In genomic region chr2:212926948-212927347, GRCh38 we compare ENCODE assay signal across 19 cellular contexts.
DNase-seq lines count a peak whose midpoint lies in the region; ATAC-seq, FAIRE-seq and TF ChIP-seq lines count a peak whose summit lies in the region.
"Had no signal": no experiment of that assay in that cellular context is flagged by ENCODE, and none has a peak within 500 bp of the region (broad histone marks: within the 10 kb centered on the region; RNA-seq: fewer than 3 reads in every experiment).

No MANE protein-coding gene starts in this region.

- DNase-seq in anterior cingulate cortex (lab: John Stamatoyannopoulos, UW) = peak in 34 of 58 donors; percentile 2 to 69 (median 23)
- no peak for DNase-seq in esophagus squamous epithelium (lab: John Stamatoyannopoulos, UW)
- peak; percentile 71 for DNase-seq in kidney
- DNase-seq in stromal cell of bone marrow (ENCODE audit: low read depth) = peak; percentile 39
- no peak for DNase-seq in urothelium cell line (ENCODE audit: low spot score)
- DNase-seq in esophagus muscularis mucosa (ENCODE audit: extremely low spot score) = no peak
- DNase-seq in stimulated activated CD4-positive, alpha-beta T cell treated with anti-CD3 and anti-CD28 coated beads, Interleukin-4, amount 100 ng/mL, for 24 hours = no peak
- DNase-seq: activated CD8-positive, alpha-beta T cell treated with anti-CD3 and anti-CD28 coated beads for 36 hours; activated T-cell treated with anti-CD3 and anti-CD28 coated beads, Interleukin-2, amount 50 U/mL, for 48 hours; H7; left colon; MG63; NCI-H187; occipital lobe; stimulated activated CD4-positive, alpha-beta T cell treated with anti-CD3 and anti-CD28 coated beads, Interleukin-2, amount 100 ng/mL, for 48 hours had no signal

- peaks cover 0 to 54% (median 13%) of the 10 kb centered on the region in 3 donors for H3K4me1 ChIP-seq in esophagus squamous epithelium
- peaks cover 2 to 4% of the 10 kb centered on the region in 2 donors for H3K4me1 ChIP-seq in kidney (ENCODE audit: control insufficient read depth in 1 of 2, insufficient read depth in 1 of 2, low read depth in 1 of 2, low read length in 2 of 2)
- no peaks in the 10 kb centered on the region for H3K4me1 ChIP-seq in esophagus muscularis mucosa

- no peak for ATAC-seq in HG03025 (IDR thresholded peaks at IDR 0.05; ENCODE audit: low FRiP score, unreplicated experiment)
- ATAC-seq: activated CD8-positive, alpha-beta T cell treated with anti-CD3 and anti-CD28 coated beads for 36 hours; HepG2; left colon had no signal

- no peak overlapping the region for H3K9ac ChIP-seq in kidney (ENCODE audit: low read length in 2 of 2)

- H3K4me3 ChIP-seq in esophagus squamous epithelium = no peak overlapping the region
- H3K4me3 ChIP-seq in kidney (ENCODE audit: low read length in 2 of 2) = no peak overlapping the region
- H3K4me3 ChIP-seq in esophagus muscularis mucosa = no peak overlapping the region
- H3K4me3 ChIP-seq: dorsolateral prefrontal cortex, MG63, skin epidermis had no signal

- H3K27me3 ChIP-seq in esophagus squamous epithelium = no peaks in the 10 kb centered on the region
- no peaks in the 10 kb centered on the region for H3K27me3 ChIP-seq in esophagus muscularis mucosa
- H3K27me3 ChIP-seq: MG63 had no signal

- H3K27ac ChIP-seq in esophagus squamous epithelium (peak overlapping the region in 3 of 4 donors; percentile 59 to 74 (median 69)), kidney (ENCODE audit: low read depth in 2 of 2, low read length in 2 of 2) (no peak overlapping the region), esophagus muscularis mucosa (replicated peaks in 1 of 4) (no peak overlapping the region)

- TF ChIP-seq POLR2A in esophagus squamous epithelium (IDR thresholded peaks at IDR 0.05) (no peak), esophagus muscularis mucosa (IDR thresholded peaks at IDR 0.05; ENCODE audit: low read depth) (no peak)

- H3K36me3 ChIP-seq in esophagus squamous epithelium (no peaks in the 10 kb centered on the region), kidney (ENCODE audit: control insufficient read depth in 1 of 2, insufficient read depth in 2 of 2, low read length in 2 of 2) (no peaks in the 10 kb centered on the region), esophagus muscularis mucosa (no peaks in the 10 kb centered on the region)
- H3K36me3 ChIP-seq: MG63 had no signal

- TF ChIP-seq EP300 in esophagus muscularis mucosa (IDR thresholded peaks at IDR 0.05) = no peak

- intact Hi-C loops in esophagus squamous epithelium (cut with DNase I) (no loop called here), kidney (cut with DNase I) (no loop called here), esophagus muscularis mucosa (cut with DNase I) (no loop called here)

- FAIRE-seq in kidney (lab: Jason Lieb, UNC) (no peak), urothelium cell line (lab: Jason Lieb, UNC) (no peak)
- FAIRE-seq: HepG2 had no signal

- 14 to 33% methylated on average over 3 to 4 of the region's 4 CpGs for WGBS in esophagus squamous epithelium, 2 donors
- 73% methylated on average over 4 of the region's 4 CpGs for WGBS in esophagus muscularis mucosa

- H3K9me3 ChIP-seq in esophagus squamous epithelium (peaks cover 0 to 3% (median 0%) of the 10 kb centered on the region in 3 donors), kidney (ENCODE audit: control insufficient read depth in 1 of 2, low read length in 2 of 2) (peaks cover 0 to 3% of the 10 kb centered on the region in 2 donors), esophagus muscularis mucosa (no peaks in the 10 kb centered on the region)
- H3K9me3 ChIP-seq: MG63 had no signal

- no peak for TF ChIP-seq CTCF in esophagus squamous epithelium (IDR thresholded peaks at IDR 0.05)
- no peak for TF ChIP-seq CTCF in kidney (IDR thresholded peaks at IDR 0.05; ENCODE audit: borderline replicate concordance, extremely low read depth, insufficient read depth)
- no peak for TF ChIP-seq CTCF in esophagus muscularis mucosa (IDR thresholded peaks at IDR 0.05)

Comparison
In these comparisons a context has a peak if more than half of its experiments do, and no peak if none do; other contexts are left out.
1. DNase-seq: peak in anterior cingulate cortex (34 of 58), kidney (single experiment) and stromal cell of bone marrow (single experiment); none in esophagus squamous epithelium (single experiment), urothelium cell line (single experiment), esophagus muscularis mucosa (single experiment) and stimulated activated CD4-positive, alpha-beta T cell treated with anti-CD3 and anti-CD28 coated beads, Interleukin-4, amount 100 ng/mL, for 24 hours (single experiment).
2. H3K27ac ChIP-seq: peak in esophagus squamous epithelium (3 of 4); none in kidney (0 of 2) and esophagus muscularis mucosa (0 of 4).